ENCODE assay signal across 8 cellular contexts in the genomic region with DNA sequence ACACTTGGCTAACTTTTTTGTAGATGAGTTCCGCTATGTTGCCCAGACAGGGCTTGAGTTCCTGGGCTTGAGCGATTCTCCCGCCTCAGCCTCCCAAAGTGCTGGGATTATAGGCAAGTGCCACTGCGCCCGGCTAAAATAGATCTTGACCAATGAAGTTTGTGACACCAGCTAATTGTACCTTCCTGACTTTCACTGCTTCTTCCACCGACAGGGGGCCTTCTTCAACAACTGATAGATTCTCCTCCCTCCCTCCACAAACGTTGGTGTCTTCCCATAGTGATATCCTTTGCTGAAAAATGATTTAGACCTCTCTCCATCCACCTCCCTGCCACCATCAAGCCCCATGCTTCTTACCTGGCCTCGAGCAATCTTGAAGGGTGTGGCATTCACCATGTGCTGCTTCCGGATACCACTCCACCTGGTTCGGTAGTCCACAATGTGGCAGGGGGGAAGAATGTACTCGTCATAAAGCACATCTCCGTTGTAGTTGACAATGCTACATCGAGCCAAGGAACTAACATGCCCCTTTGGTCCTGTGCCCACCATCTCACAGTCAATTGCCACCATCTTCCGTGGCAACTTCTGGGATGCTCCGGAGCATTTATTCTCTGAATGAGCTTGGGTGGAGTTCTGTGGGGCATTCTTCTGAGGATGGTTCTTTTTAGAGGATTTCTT. TPM values are rescaled to one million over a fixed set of nuclear protein-coding genes. Genes with fewer than 3 reads are reported as not detected.
DNase-seq lines count a peak whose midpoint lies in the region; ATAC-seq and TF ChIP-seq lines count a peak whose summit lies in the region.

No MANE protein-coding gene starts in this region.

- no peak overlapping the region for H3T11ph ChIP-seq in H9 (ENCODE audit: low read length)

- H3K27me3 Mint-ChIP-seq in H9 (ENCODE audit: low read depth) = no peaks in the 10 kb centered on the region; the same call in 1 of the 2 replicates

- H3K79me2 ChIP-seq in H9 (ENCODE audit: insufficient read depth, low read length) = peaks cover 27% of the 10 kb centered on the region; the same call in 1 of the 2 replicates

- no peak overlapping the region for H3K9ac ChIP-seq in H9 (ENCODE audit: extremely low read depth, insufficient read length, low read length)

- H4K8ac ChIP-seq in H9 (replicated peaks; ENCODE audit: insufficient read length, low read depth, low read length) = no peak overlapping the region

- H3K36me3 ChIP-seq in sigmoid colon = peaks cover 11 to 39% (median 23%) of the 10 kb centered on the region in 4 donors

- no peaks in the 10 kb centered on the region for H3K9me3 Mint-ChIP-seq in H9

- no peak overlapping the region for H2BK5ac ChIP-seq in H9 (ENCODE audit: insufficient read length, low read length)

- TF ChIP-seq POLR2A in sigmoid colon (IDR thresholded peaks at IDR 0.05) = no peak

- H2AFZ ChIP-seq in H9 (ENCODE audit: low read length) = no peak overlapping the region

- no peak overlapping the region for H4K5ac ChIP-seq in H9 (ENCODE audit: insufficient read length, low read depth, low read length)

- no peak overlapping the region for H4K91ac ChIP-seq in H9 (ENCODE audit: insufficient read length, low read depth, low read length)

- H2BK120ac ChIP-seq in H9 (ENCODE audit: low read depth, low read length, poor library complexity, severe bottlenecking) = no peak overlapping the region

- H3K79me1 ChIP-seq in H9 (ENCODE audit: insufficient read depth, low read depth, low read length, poor library complexity, severe bottlenecking) = peaks cover 21% of the 10 kb centered on the region

- H4K20me1 ChIP-seq in H9 (ENCODE audit: control insufficient read depth, insufficient read depth, insufficient read length) = peaks cover 3% of the 10 kb centered on the region

- H3K9me3 ChIP-seq in H9 (ENCODE audit: control insufficient read depth, low read depth, low read length) = no peaks in the 10 kb centered on the region
- H3K9me3 ChIP-seq in sigmoid colon = no peaks in the 10 kb centered on the region

- peak overlapping the region; percentile 57 for H3K4me2 ChIP-seq in H9 (ENCODE audit: insufficient read depth, insufficient read length, low read length)

- intact Hi-C loops in sigmoid colon (cut with DNase I) = loop anchor here (2.0 to 10.0 kb wide), 3 partner anchors 20 to 138 kb away; a partner anchor contains a TSS

- no peak for TF ChIP-seq EP300 in sigmoid colon (IDR thresholded peaks at IDR 0.05)

- no CpG with 5 or more reads among the region's 15 CpGs for WGBS in H9 (ENCODE audit: extremely low coverage, insufficient read length, low lambda C conversion rate)
- 36 to 54% methylated on average over 15 of the region's 15 CpGs for WGBS in sigmoid colon, 2 donors

- no peaks in the 10 kb centered on the region for H3K27me3 ChIP-seq in H9 (ENCODE audit: insufficient read depth, low read length)
- no peaks in the 10 kb centered on the region for H3K27me3 ChIP-seq in foreskin keratinocyte
- H3K27me3 ChIP-seq in sigmoid colon = no peaks in the 10 kb centered on the region

- no peak overlapping the region for H2BK12ac ChIP-seq in H9 (ENCODE audit: insufficient read length, low read depth, low read length)

- H3K4ac ChIP-seq in H9 (ENCODE audit: low read depth, low read length) = no peak overlapping the region

- H3K23ac ChIP-seq in H9 (ENCODE audit: insufficient read length, low read depth, low read length) = no peak overlapping the region

- DNase-seq in CD1c-positive myeloid dendritic cell (ENCODE audit: extremely low spot score) (peak; percentile 55), H9 (peak; percentile 71), NCI-H82 treated with DMSO at 0.1 percent for 48 hours (lab: John Stamatoyannopoulos, UW; ENCODE audit: unreplicated experiment) (peak; percentile 76), activated T-cell treated with anti-CD3 and anti-CD28 coated beads for 4 hours (peak; percentile 38), foreskin keratinocyte (peak in 1 of 2 donors; percentile 57), sigmoid colon (no peak), GOT3 (lab: John Stamatoyannopoulos, UW) (no peak)

- H2BK15ac ChIP-seq in H9 (ENCODE audit: low read depth, low read length) = no peak overlapping the region

- no peak overlapping the region for H2BK20ac ChIP-seq in H9 (ENCODE audit: low read depth, low read length, poor library complexity, severe bottlenecking)

- peaks cover 10 to 14% of the 10 kb centered on the region in 2 experiments for H3K4me1 Mint-ChIP-seq in H9

- H3K27ac Mint-ChIP-seq in H9 = no peak overlapping the region

- H3K4me3 Mint-ChIP-seq in H9 = no peak overlapping the region

- H3K23me2 ChIP-seq in H9 (ENCODE audit: insufficient read length, low read depth, low read length, poor library complexity, severe bottlenecking) = no peaks in the 10 kb centered on the region

- peaks cover 5% of the 10 kb centered on the region for H3K4me1 ChIP-seq in H9 (ENCODE audit: insufficient read depth, low read length)
- peaks cover 8% of the 10 kb centered on the region for H3K4me1 ChIP-seq in foreskin keratinocyte
- H3K4me1 ChIP-seq in sigmoid colon = peaks cover 0 to 48% (median 46%) of the 10 kb centered on the region in 4 donors

- no peak overlapping the region for H3K14ac ChIP-seq in H9 (ENCODE audit: insufficient read depth, low read length)

- H3K27ac ChIP-seq in H9 (ENCODE audit: insufficient read length, low read depth, low read length) (no peak overlapping the region), foreskin keratinocyte (no peak overlapping the region), sigmoid colon (peak overlapping the region in 3 of 4 donors; percentile 29 to 64 (median 50))

- ATAC-seq in foreskin keratinocyte (no peak), HG02970 (IDR thresholded peaks at IDR 0.05; ENCODE audit: low FRiP score, unreplicated experiment) (no peak)

- TF ChIP-seq CTCF in H9 (conservative IDR thresholded peaks at IDR 0.05) = peak; percentile 73
- TF ChIP-seq CTCF in foreskin keratinocyte (conservative IDR thresholded peaks at IDR 0.05) = peak; percentile 77
- peak in 2 of 4 experiments; percentile 12 to 36 for TF ChIP-seq CTCF in sigmoid colon (IDR thresholded peaks at IDR 0.05)

- H2AK5ac ChIP-seq in H9 (ENCODE audit: insufficient read length, low read length) = no peak overlapping the region

- peaks cover 22 to 25% (median 24%) of the 10 kb centered on the region in 3 experiments for H3K36me3 Mint-ChIP-seq in H9 (ENCODE audit: insufficient read depth in 1 of 3, low read depth in 3 of 3)

- H3K18ac ChIP-seq in H9 (ENCODE audit: insufficient read length, low read depth, low read length) = no peak overlapping the region

- peak overlapping the region in 2 of 4 donors; percentile 29 to 75 for H3K4me3 ChIP-seq in sigmoid colon

- no peak overlapping the region for H3K56ac ChIP-seq in H9 (ENCODE audit: insufficient read length, low read depth, low read length)

RNA-seq across cellular contexts. Expression of a gene that starts 1.6 kb away (rescaled TPM):
- total RNA-seq in H9 (2021) (24.4 and 26.2 TPM in 2 replicates), foreskin keratinocyte (13.8 and 15.7 TPM in 2 replicates), sigmoid colon (10 to 100 TPM; 11.8 to 21.6 (median 13.7) TPM)
- polyA plus RNA-seq in foreskin keratinocyte (19.7 TPM in 2 replicates), sigmoid colon (10 to 100 TPM; 19.0 to 33.1 (median 22.8) TPM)

RNA-seq across cellular contexts. Expression of a gene that starts 1.9 kb away (rescaled TPM):
- total RNA-seq in H9 (2021) (52.4 and 57.6 TPM in 2 replicates), foreskin keratinocyte (31.7 and 32.0 TPM in 2 replicates), sigmoid colon (10 to 100 TPM; 13.6 to 17.6 (median 16.7) TPM)
- polyA plus RNA-seq in foreskin keratinocyte (22.3 and 28.6 TPM in 2 replicates), sigmoid colon (10 to 100 TPM; 12.0 to 23.4 (median 17.1) TPM)

RNA-seq across cellular contexts. Expression of a gene that starts 14.2 kb away (rescaled TPM):
- total RNA-seq in H9 (2021) (27.3 and 29.0 TPM in 2 replicates), foreskin keratinocyte (117 and 145 TPM in 2 replicates), sigmoid colon (10 to 100 TPM; 53.0 to 68.5 (median 59.7) TPM)
- polyA plus RNA-seq in foreskin keratinocyte (173 and 199 TPM in 2 replicates), sigmoid colon (10 to 100 TPM; 72.7 to 81.1 (median 81.0) TPM)

RNA-seq across cellular contexts. Expression of a gene that starts 21.3 kb away (rescaled TPM):
- 180 and 184 TPM in 2 replicates for total RNA-seq in H9 (2021)
- total RNA-seq in foreskin keratinocyte = 2.2 and 4.0 TPM in 2 replicates
- 4.6 and 8.4 TPM in 2 replicates for polyA plus RNA-seq in foreskin keratinocyte
- total RNA-seq in sigmoid colon = 1 to 10 TPM; 3.1 to 7.8 (median 5.4) TPM
- polyA plus RNA-seq in sigmoid colon = 1 to 10 TPM in 1 of 3 donors, not detected in 2; 4.9 TPM

RNA-seq across cellular contexts. Expression of a gene that starts 24.8 kb away (rescaled TPM):
- total RNA-seq in H9 (2021) (308 and 310 TPM in 2 replicates), foreskin keratinocyte (430 and 481 TPM in 2 replicates), sigmoid colon (100 to 1,000 TPM; 108 to 128 (median 116) TPM)
- polyA plus RNA-seq in foreskin keratinocyte (386 and 479 TPM in 2 replicates), sigmoid colon (100 to 1,000 TPM; 156 to 297 (median 202) TPM)

Comparison
In these comparisons a context has a peak if more than half of its experiments do, and no peak if none do; other contexts are left out.
1. DNase-seq: peak in CD1c-positive myeloid dendritic cell (single experiment), H9 (single experiment), NCI-H82 treated with DMSO at 0.1 percent for 48 hours (single experiment) and activated T-cell treated with anti-CD3 and anti-CD28 coated beads for 4 hours (single experiment); none in sigmoid colon (single experiment) and GOT3 (single experiment).
2. H3K27ac ChIP-seq: peak in sigmoid colon (3 of 4); none in H9 (single experiment) and foreskin keratinocyte (single experiment).